Comparison of ENCODE assay signal across 1 cellular context in genomic region chr12:4873947-4874346, GRCh38.
TF ChIP-seq lines count a peak whose summit lies in the region.

No MANE protein-coding gene starts in this region.

TF ChIP-seq in HEK293, 187 proteins besides CTCF, POLR2A, EP300 and RAD21 (continued from another document):
- TF ChIP-seq ZNF366 (tag by site-specific recombination; conservative IDR thresholded peaks at IDR 0.05) = peak; percentile 66
- no peak for TF ChIP-seq GLI4 (tag by site-specific recombination; IDR thresholded peaks at IDR 0.05)
TF ChIP-seq in HEK293: peak in this region for 2.
